ENCODE assay signal across 2 cellular contexts in genomic region chr1:19313961-19314882, GRCh38.
TF ChIP-seq lines count a peak whose summit lies in the region.

No MANE protein-coding gene starts in this region.

TF ChIP-seq in IMR-90, 13 proteins besides CTCF, POLR2A, EP300 and RAD21:
- TF ChIP-seq BHLHE40 (IDR thresholded peaks at IDR 0.05; ENCODE audit: low read depth, low read length) (no peak), FOS (IDR thresholded peaks at IDR 0.05; ENCODE audit: low read depth, low read length) (no peak), RCOR1 (IDR thresholded peaks at IDR 0.05; ENCODE audit: insufficient replicate concordance, low read length) (no peak), ELK1 (IDR thresholded peaks at IDR 0.05; ENCODE audit: borderline replicate concordance, low read depth, low read length) (no peak), CEBPB (IDR thresholded peaks at IDR 0.05; ENCODE audit: low read depth, low read length) (no peak)

TF ChIP-seq in neural cell, 6 proteins besides CTCF, POLR2A, EP300 and RAD21:
- TF ChIP-seq TAF1 (IDR thresholded peaks at IDR 0.05; ENCODE audit: low read depth) (no peak), REST (IDR thresholded peaks at IDR 0.05; ENCODE audit: borderline replicate concordance) (no peak), POLR2AphosphoS5 (IDR thresholded peaks at IDR 0.05) (no peak), SMC3 (conservative IDR thresholded peaks at IDR 0.05; ENCODE audit: poor library complexity) (no peak), MXI1 (conservative IDR thresholded peaks at IDR 0.05; ENCODE audit: poor library complexity, severe bottlenecking) (no peak), EZH2 (IDR thresholded peaks at IDR 0.05; ENCODE audit: borderline replicate concordance, insufficient read depth, low read length, poor library complexity, severe bottlenecking) (no peak)
